ENCODE assay signal across 24 cellular contexts in the genomic region with DNA sequence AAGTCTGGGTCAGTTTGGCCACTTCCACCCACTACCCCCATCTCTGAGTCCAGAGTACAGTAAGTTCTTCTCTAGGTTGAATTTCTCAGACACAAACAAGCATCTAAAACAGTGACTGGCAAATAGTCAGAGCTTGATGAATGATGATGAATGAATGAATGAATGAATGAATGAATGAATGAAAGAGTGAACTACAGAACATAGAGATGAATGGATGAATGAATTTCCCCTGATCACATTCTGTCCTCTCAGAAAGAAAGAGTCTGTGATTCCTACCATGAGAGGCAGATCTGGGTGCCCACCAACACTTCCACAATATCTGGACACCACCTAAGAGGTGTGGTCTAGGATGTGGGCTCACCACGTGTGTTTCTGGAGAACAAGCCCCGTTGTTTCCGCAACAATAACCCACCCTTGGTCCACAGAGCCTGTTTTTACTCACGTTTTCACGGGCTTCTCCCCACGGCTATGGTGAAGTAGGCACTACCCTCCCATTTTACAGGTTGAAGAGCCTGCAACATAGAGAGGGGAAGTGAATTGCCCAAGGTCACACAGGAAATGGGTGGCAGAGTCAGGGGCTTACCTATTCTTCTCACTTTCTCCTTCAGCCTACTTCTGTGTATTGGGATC. TPM values are rescaled to one million over a fixed set of nuclear protein-coding genes. Genes with fewer than 3 reads are reported as not detected.
DNase-seq lines count a peak whose midpoint lies in the region; ATAC-seq, FAIRE-seq and TF ChIP-seq lines count a peak whose summit lies in the region.
"Had no signal": no experiment of that assay in that cellular context is flagged by ENCODE, and none has a peak within 500 bp of the region (broad histone marks: within the 10 kb centered on the region; RNA-seq: fewer than 3 reads in every experiment).

No MANE protein-coding gene starts in this region.

- H2AFZ ChIP-seq in GM12878 (ENCODE audit: control insufficient read depth, low read depth, low read length), result no peak overlapping the region
- H2AFZ ChIP-seq: PC-9 had no signal

- no peak overlapping the region for H3K9ac ChIP-seq in GM12878 (ENCODE audit: control insufficient read depth, insufficient read depth, low read length)
- H3K9ac ChIP-seq: BLaER1 had no signal

- H3K4me2 ChIP-seq in GM12878 (ENCODE audit: control insufficient read depth, insufficient read depth), result no peak overlapping the region
- H3K4me2 ChIP-seq: BLaER1, PC-9 had no signal

- intact Hi-C loops in GM12878 (cut with micrococcal nuclease; ENCODE audit: unreplicated experiment) (no loop called here), aorta (cut with DNase I) (loop anchor here (5.0 to 10.0 kb wide), 2 partner anchors 34 to 78 kb away; no protein-coding TSS in a partner anchor)

- no peaks in the 10 kb centered on the region for H3K27me3 Mint-ChIP-seq in effector memory CD8-positive, alpha-beta T cell
- H3K27me3 Mint-ChIP-seq: CD4-positive, alpha-beta T cell had no signal

- H3K27ac Mint-ChIP-seq in effector memory CD8-positive, alpha-beta T cell, result peak overlapping the region; percentile 11 to 52
- H3K27ac Mint-ChIP-seq in stimulated activated effector memory CD8-positive, alpha-beta T cell treated with anti-CD3 and anti-CD28 coated beads, Interleukin-12 subunit alpha, Interleukin-12 subunit beta, amount 100 ng/mL, for 72 hours, result peak overlapping the region; percentile 53
- H3K27ac Mint-ChIP-seq: CD4-positive, alpha-beta T cell had no signal

- no peaks in the 10 kb centered on the region for H3K36me3 Mint-ChIP-seq in effector memory CD8-positive, alpha-beta T cell (ENCODE audit: insufficient read depth)
- no peaks in the 10 kb centered on the region for H3K36me3 Mint-ChIP-seq in stimulated activated effector memory CD8-positive, alpha-beta T cell treated with anti-CD3 and anti-CD28 coated beads, Interleukin-12 subunit alpha, Interleukin-12 subunit beta, amount 100 ng/mL, for 72 hours

- H3K79me2 ChIP-seq in GM12878 (ENCODE audit: control insufficient read depth, insufficient read depth, low read length), result no peaks in the 10 kb centered on the region

- H3K27me3 ChIP-seq in GM12878 (replicated peaks in 1 of 2; ENCODE audit: control insufficient read depth in 2 of 2, insufficient read depth in 2 of 2, low read length in 1 of 2) (no peaks in the 10 kb centered on the region; a peak in 1 of 4 replicates), aorta (ENCODE audit: control insufficient read depth in 1 of 2, insufficient read depth in 2 of 2, low read length in 1 of 2) (no peaks in the 10 kb centered on the region)
- H3K27me3 ChIP-seq: BLaER1 had no signal

- H3K4me3 ChIP-seq in GM12878 (no peak overlapping the region), aorta (ENCODE audit: low read length in 2 of 2) (no peak overlapping the region)
- H3K4me3 ChIP-seq: BLaER1, PC-9 had no signal

- H3K4me3 Mint-ChIP-seq in effector memory CD8-positive, alpha-beta T cell, result no peak overlapping the region
- no peak overlapping the region for H3K4me3 Mint-ChIP-seq in stimulated activated effector memory CD8-positive, alpha-beta T cell treated with anti-CD3 and anti-CD28 coated beads, Interleukin-12 subunit alpha, Interleukin-12 subunit beta, amount 100 ng/mL, for 72 hours
- H3K4me3 Mint-ChIP-seq: CD4-positive, alpha-beta T cell had no signal

- SMC1A ChIA-PET in GM12878 (lab: Charles Lee; ENCODE audit: uncharacterized antibody, unreplicated experiment), result no interaction called here

- no peaks in the 10 kb centered on the region for H4K20me1 ChIP-seq in GM12878 (ENCODE audit: control insufficient read depth, insufficient read depth)
- H4K20me1 ChIP-seq: BLaER1 had no signal

- no peak for TF ChIP-seq POLR2A in GM12878 (IDR thresholded peaks at IDR 0.05; ENCODE audit: low read depth, low read length)

- no peak for TF ChIP-seq CTCF in GM12878 (IDR thresholded peaks at IDR 0.05 in 2 of 3, conservative IDR thresholded peaks at IDR 0.05 in 1 of 3; ENCODE audit: control insufficient read depth in 2 of 3, extremely low read depth in 1 of 3, insufficient read depth in 1 of 3, low read depth in 3 of 3, low read length in 3 of 3)

- no peak for TF ChIP-seq RAD21 in GM12878 (IDR thresholded peaks at IDR 0.05; ENCODE audit: insufficient read depth, low read depth, low read length)

- 3% methylated on average over 6 of the region's 6 CpGs for WGBS in GM12878 (ENCODE audit: insufficient coverage, insufficient replicate concordance, low lambda C conversion rate, missing lambda C conversion rate)
- 83 to 91% methylated on average over 6 of the region's 6 CpGs for WGBS in aorta, 2 donors

- H3K4me1 Mint-ChIP-seq in effector memory CD8-positive, alpha-beta T cell (ENCODE audit: low read depth in 2 of 2), result peaks cover 10% of the 10 kb centered on the region in 2 donors
- H3K4me1 Mint-ChIP-seq in stimulated activated effector memory CD8-positive, alpha-beta T cell treated with anti-CD3 and anti-CD28 coated beads, Interleukin-12 subunit alpha, Interleukin-12 subunit beta, amount 100 ng/mL, for 72 hours, result peaks cover 22% of the 10 kb centered on the region

- H3K36me3 ChIP-seq in GM12878 (ENCODE audit: control insufficient read depth in 2 of 2, insufficient read depth in 2 of 2, low read length in 1 of 2), result no peaks in the 10 kb centered on the region
- no peaks in the 10 kb centered on the region for H3K36me3 ChIP-seq in aorta (ENCODE audit: control insufficient read depth in 1 of 2, insufficient read depth in 2 of 2, low read length in 1 of 2)
- H3K36me3 ChIP-seq: BLaER1 had no signal

- H3K27ac ChIP-seq in GM12878 (ENCODE audit: control insufficient read depth, insufficient read depth) (no peak overlapping the region), aorta (ENCODE audit: low read depth in 1 of 2, low read length in 2 of 2) (no peak overlapping the region)
- H3K27ac ChIP-seq: BLaER1, PC-9 had no signal

- H3K9me3 ChIP-seq in GM12878 (replicated peaks; ENCODE audit: control insufficient read depth, insufficient read depth, low read length), result peaks cover 1% of the 10 kb centered on the region; the same call in 2 of the 3 replicates
- no peaks in the 10 kb centered on the region for H3K9me3 ChIP-seq in aorta (ENCODE audit: control insufficient read depth, low read length)
- H3K9me3 ChIP-seq: BLaER1 had no signal

- CTCF ChIA-PET in GM12878 (lab: Yijun Ruan, JAX), result interaction anchor here (0.9 kb wide), 1 partner anchor 12 kb away, joined by 3 read pairs; no protein-coding TSS in a partner anchor

- POLR2A ChIA-PET in GM12878 (lab: Charles Lee), result no interaction called here

- no peak for TF ChIP-seq EP300 in GM12878 (IDR thresholded peaks at IDR 0.05; ENCODE audit: borderline replicate concordance in 1 of 2, control insufficient read depth in 1 of 2, low read depth in 2 of 2, low read length in 2 of 2)

- BruUV-seq in GM12878 (replicated peaks; lab: Mats Ljungman, UMichigan), result no TSS peak

- no peak for ATAC-seq in GM12878
- ATAC-seq in effector memory CD8-positive, alpha-beta T cell (replicated peaks), result peak; percentile 46
- ATAC-seq in stimulated activated effector memory CD8-positive, alpha-beta T cell treated with anti-CD3 and anti-CD28 coated beads, Interleukin-12 subunit alpha, Interleukin-12 subunit beta, amount 100 ng/mL, for 72 hours, result peak; percentile 60
- no peak for ATAC-seq in aorta (ENCODE audit: low FRiP score)
- ATAC-seq: HCT116 had no signal

- H3K4me1 ChIP-seq in GM12878 (ENCODE audit: control insufficient read depth, insufficient read depth, low read length), result no peaks in the 10 kb centered on the region
- peaks cover 4 to 7% of the 10 kb centered on the region in 2 donors for H3K4me1 ChIP-seq in aorta (ENCODE audit: control insufficient read depth in 1 of 2, insufficient read depth in 2 of 2, low read length in 2 of 2)
- H3K4me1 ChIP-seq: BLaER1 had no signal

- DNase-seq in activated effector memory CD4-positive, alpha-beta T cell treated with anti-CD3 and anti-CD28 coated beads, Interleukin-2, amount 50 U/mL, for 16 hours, result peak; percentile 9
- no peak for DNase-seq in activated effector memory CD4-positive, alpha-beta T cell treated with Interleukin-2 at 50 U/mL for 16 hours
- DNase-seq in GM12878 (ENCODE audit: low read depth, low spot score) (no peak), aorta (no peak), AG08395 (ENCODE audit: low spot score) (no peak)
- peak in 1 of 3 experiments; percentile 3 for DNase-seq in effector memory CD8-positive, alpha-beta T cell
- DNase-seq in stimulated activated effector memory CD8-positive, alpha-beta T cell treated with anti-CD3 and anti-CD28 coated beads, Interleukin-12 subunit alpha, Interleukin-12 subunit beta, amount 100 ng/mL, for 72 hours (ENCODE audit: low spot score in 2 of 2), result no peak
- DNase-seq: CD4-positive, alpha-beta T cell; COR-L47; DMS 273 treated with DMSO at 0.1 percent for 48 hours; GOT3; MM.1S; NCI-H1048; NCI-H1436; NCI-H187 treated with DMSO at 0.1 percent for 48 hours; NCI-H2107; NCI-H446 treated with DMSO at 0.1 percent for 48 hours; NCI-H526 treated with DMSO at 0.1 percent for 48 hours; PC-9; RPMI8226; SHP77 had no signal

- FAIRE-seq in GM12878 (lab: Jason Lieb, UNC), result no peak
- FAIRE-seq: GM12892 had no signal

- H3K9me3 Mint-ChIP-seq in effector memory CD8-positive, alpha-beta T cell, result peaks cover 3 to 13% of the 10 kb centered on the region in 2 donors
- H3K9me3 Mint-ChIP-seq in stimulated activated effector memory CD8-positive, alpha-beta T cell treated with anti-CD3 and anti-CD28 coated beads, Interleukin-12 subunit alpha, Interleukin-12 subunit beta, amount 100 ng/mL, for 72 hours, result peaks cover 17% of the 10 kb centered on the region

- in situ Hi-C loops in GM12878 (cut with MboI), result no loop called here

- RAD21 ChIA-PET in GM12878 (lab: Charles Lee; ENCODE audit: unreplicated experiment), result no interaction called here

TF ChIP-seq in GM12878, 131 proteins besides CTCF, POLR2A, EP300 and RAD21:
- no peak for TF ChIP-seq NFYA (IDR thresholded peaks at IDR 0.05; ENCODE audit: borderline replicate concordance, low read depth, low read length)
- TF ChIP-seq ZNF24 (IDR thresholded peaks at IDR 0.05), result peak; percentile 90

RNA-seq across cellular contexts. Expression of a gene that starts 40.2 kb away (rescaled TPM):
- total RNA-seq in GM12878 (2013; cell fraction: nucleolus; rRNA removed), result 9.6 and 13.0 TPM in 2 replicates
- 15.0 and 16.0 TPM in 2 replicates for total RNA-seq in GM12878 (2014; rRNA removed)
- 7.7 and 8.1 TPM in 2 replicates for total RNA-seq in GM12878 (2014; rRNA removed; fragmentation: Illumina TruSeq; extraction: Trizol)
- total RNA-seq in GM12878 (2021), result 18.4 and 20.5 TPM in 2 replicates
- 3.6 TPM for polyA plus RNA-seq in GM12878 (2011; ENCODE audit: low read depth)
- 2.7 and 5.7 TPM in 2 replicates for polyA plus RNA-seq in GM12878 (2011; rRNA removed)
- polyA plus RNA-seq in GM12878 (2011; cell fraction: cytosol; rRNA removed), result 14.6 and 20.7 TPM in 2 replicates
- 10.7 and 12.4 TPM in 2 replicates for polyA plus RNA-seq in GM12878 (2011; cell fraction: nucleus; rRNA removed)
- 8.3 and 8.4 TPM in 2 replicates for polyA plus RNA-seq in GM12878 (2012)
- polyA plus RNA-seq in GM12878 (2014; fragmentation: Illumina TruSeq; extraction: Trizol), result 8.6 and 9.1 TPM in 2 replicates
- polyA plus RNA-seq in GM12878 (2014; fragmentation: Nextera tagmentation; extraction: Ambion mirVana), result 1 to 10 TPM; 1.2 to 1.9 TPM
- 11.1 and 14.9 TPM in 2 replicates for polyA plus RNA-seq in GM12878 (2014; rRNA removed)
- 1 to 10 TPM; 2.8 to 5.5 TPM for polyA plus RNA-seq in GM12878 (2016; fragmentation: Nextera tagmentation; extraction: Ambion mirVana)
- polyA minus RNA-seq in GM12878 (2011; rRNA and poly(A)+ RNA removed), result 10.1 and 13.3 TPM in 2 replicates
- 5.2 and 7.2 TPM in 2 replicates for polyA minus RNA-seq in GM12878 (2011; cell fraction: cytosol; rRNA and poly(A)+ RNA removed)
- 1.3 and 3.7 TPM in 2 replicates for polyA minus RNA-seq in GM12878 (2011; cell fraction: nucleus; rRNA and poly(A)+ RNA removed)
- total RNA-seq in aorta, result 10 to 100 TPM; 21.5 to 34.7 TPM
- 1 to 10 TPM; 3.9 to 5.4 TPM for polyA plus RNA-seq in aorta

Comparison
In these comparisons a context has a peak if more than half of its experiments do, and no peak if none do; other contexts are left out.
1. ATAC-seq: peak in effector memory CD8-positive, alpha-beta T cell (single experiment) and stimulated activated effector memory CD8-positive, alpha-beta T cell treated with anti-CD3 and anti-CD28 coated beads, Interleukin-12 subunit alpha, Interleukin-12 subunit beta, amount 100 ng/mL, for 72 hours (single experiment); none in GM12878 (single experiment) and aorta (single experiment).